28 cellular contexts compared by ENCODE assay signal in genomic region chr19:18577365-18577914, GRCh38. TPM values are rescaled to one million over a fixed set of nuclear protein-coding genes. Genes with fewer than 3 reads are reported as not detected.
DNase-seq lines count a peak whose midpoint lies in the region; ATAC-seq and TF ChIP-seq lines count a peak whose summit lies in the region.
"Had no signal": no experiment of that assay in that cellular context is flagged by ENCODE, and none has a peak within 500 bp of the region (broad histone marks: within the 10 kb centered on the region; RNA-seq: fewer than 3 reads in every experiment).

No MANE protein-coding gene starts in this region.

- H2BK20ac ChIP-seq in H9 (ENCODE audit: low read depth, low read length, poor library complexity, severe bottlenecking), result no peak overlapping the region

- no peak for TF ChIP-seq CTCF in H9 (conservative IDR thresholded peaks at IDR 0.05)
- no peak for TF ChIP-seq CTCF in nephron progenitor cell (IDR thresholded peaks at IDR 0.05)

- peaks cover 2% of the 10 kb centered on the region for H4K20me1 ChIP-seq in H9 (ENCODE audit: control insufficient read depth, insufficient read depth, insufficient read length)

- no peak for DNase-seq in H9
- DNase-seq in nephron progenitor cell, result no peak
- DNase-seq in activated gamma-delta T cell treated with Interleukin-2 at 50 U/mL for 16 hours, result no peak
- DNase-seq: activated CD4-positive, alpha-beta T cell treated with anti-CD3 and anti-CD28 coated beads for 48 hours; activated CD8-positive, alpha-beta memory T cell treated with anti-CD3 and anti-CD28 coated beads for 24 hours; activated naive CD4-positive, alpha-beta T cell; adrenal gland; body of pancreas; cerebellar nuclear complex; dorsolateral prefrontal cortex; hippocampal formation; immature natural killer cell; left colon; NCI-H1694; NCI-H524 treated with DMSO at 0.1 percent for 48 hours; NK-92 treated with Interleukin-12 subunit alpha and Interleukin-12 subunit beta, amount 100 ng/mL, for 24 hours; PC-9; psoas muscle; SHP77; stimulated activated CD4-positive, alpha-beta T cell treated with anti-CD3 and anti-CD28 coated beads, Interleukin-15, amount 100 ng/mL, for 24 hours; stimulated activated naive CD4-positive, alpha-beta T cell had no signal

- H3K36me3 Mint-ChIP-seq in H9 (ENCODE audit: insufficient read depth in 1 of 3, low read depth in 3 of 3), result peaks cover 31 to 57% (median 38%) of the 10 kb centered on the region in 3 experiments
- H3K36me3 Mint-ChIP-seq in nephron progenitor cell (ENCODE audit: low read depth), result peaks cover 40% of the 10 kb centered on the region

- ATAC-seq in HG03280 (IDR thresholded peaks at IDR 0.05; ENCODE audit: unreplicated experiment), result no peak
- ATAC-seq: body of pancreas, left colon, psoas muscle had no signal

- no peak overlapping the region for H2AK5ac ChIP-seq in H9 (ENCODE audit: insufficient read length, low read length)

- no peak overlapping the region for H4K5ac ChIP-seq in H9 (ENCODE audit: insufficient read length, low read depth, low read length)

- WGBS in H9 (ENCODE audit: extremely low coverage, insufficient read length, low lambda C conversion rate), result no CpG with 5 or more reads among the region's 21 CpGs

- H3K79me2 ChIP-seq in H9 (ENCODE audit: insufficient read depth, low read length), result peaks cover 8% of the 10 kb centered on the region; the same call in 1 of the 2 replicates

- H2AFZ ChIP-seq in H9 (ENCODE audit: low read length), result no peak overlapping the region
- H2AFZ ChIP-seq: PC-9 had no signal

- no peak overlapping the region for H4K8ac ChIP-seq in H9 (replicated peaks; ENCODE audit: insufficient read length, low read depth, low read length)

- peaks cover 2% of the 10 kb centered on the region for H3K27me3 Mint-ChIP-seq in H9 (ENCODE audit: low read depth)
- H3K27me3 Mint-ChIP-seq in nephron progenitor cell (ENCODE audit: low read depth, poor library complexity), result peaks cover 11% of the 10 kb centered on the region

- H3K9me3 ChIP-seq in H9 (ENCODE audit: control insufficient read depth, low read depth, low read length), result no peaks in the 10 kb centered on the region
- H3K9me3 ChIP-seq: adrenal gland, body of pancreas, neutrophil, psoas muscle, thoracic aorta had no signal

- H2BK12ac ChIP-seq in H9 (ENCODE audit: insufficient read length, low read depth, low read length), result no peak overlapping the region

- H2BK120ac ChIP-seq in H9 (ENCODE audit: low read depth, low read length, poor library complexity, severe bottlenecking), result no peak overlapping the region

- no peak overlapping the region for H3K18ac ChIP-seq in H9 (ENCODE audit: insufficient read length, low read depth, low read length)

- H3T11ph ChIP-seq in H9 (ENCODE audit: low read length), result no peak overlapping the region

- H3K4me1 ChIP-seq in H9 (ENCODE audit: insufficient read depth, low read length), result peaks cover 8% of the 10 kb centered on the region; the same call in 1 of the 2 replicates

- peaks cover 7% of the 10 kb centered on the region for H3K79me1 ChIP-seq in H9 (ENCODE audit: insufficient read depth, low read depth, low read length, poor library complexity, severe bottlenecking)

- peaks cover 8 to 11% of the 10 kb centered on the region in 2 experiments for H3K4me1 Mint-ChIP-seq in H9
- peaks cover 12% of the 10 kb centered on the region for H3K4me1 Mint-ChIP-seq in nephron progenitor cell

- H3K23ac ChIP-seq in H9 (ENCODE audit: insufficient read length, low read depth, low read length), result no peak overlapping the region

- H2BK15ac ChIP-seq in H9 (ENCODE audit: low read depth, low read length), result no peak overlapping the region

- H3K14ac ChIP-seq in H9 (ENCODE audit: insufficient read depth, low read length), result no peak overlapping the region

- no peaks in the 10 kb centered on the region for H3K9me3 Mint-ChIP-seq in H9
- H3K9me3 Mint-ChIP-seq in nephron progenitor cell, result no peaks in the 10 kb centered on the region
- H3K9me3 Mint-ChIP-seq: immature natural killer cell; T-helper 2 cell treated with Interferon-gamma antibody and Interleukin-4, amounts not matched to agents 5 μg/mL and 100 μg/mL, for 36 hours had no signal

- H3K4me3 Mint-ChIP-seq in H9 (no peak overlapping the region), nephron progenitor cell (no peak overlapping the region)
- H3K4me3 Mint-ChIP-seq: immature natural killer cell; T-helper 2 cell treated with Interferon-gamma antibody and Interleukin-4, amounts not matched to agents 5 μg/mL and 100 μg/mL, for 36 hours had no signal

- no peak overlapping the region for H3K27ac ChIP-seq in H9 (ENCODE audit: insufficient read length, low read depth, low read length)
- H3K27ac ChIP-seq: adrenal gland, body of pancreas, C4-2B, dorsolateral prefrontal cortex, HL-60, neutrophil, PC-9, psoas muscle, thoracic aorta had no signal

- no peak overlapping the region for H3K4me2 ChIP-seq in H9 (ENCODE audit: insufficient read depth, insufficient read length, low read length)
- H3K4me2 ChIP-seq: PC-9 had no signal

- H3K56ac ChIP-seq in H9 (ENCODE audit: insufficient read length, low read depth, low read length), result no peak overlapping the region

- no peak overlapping the region for H3K9ac ChIP-seq in H9 (ENCODE audit: extremely low read depth, insufficient read length, low read length)

- no peak overlapping the region for H4K91ac ChIP-seq in H9 (ENCODE audit: insufficient read length, low read depth, low read length)

- no peaks in the 10 kb centered on the region for H3K27me3 ChIP-seq in H9 (ENCODE audit: insufficient read depth, low read length)
- H3K27me3 ChIP-seq: adrenal gland, body of pancreas, dorsolateral prefrontal cortex, neutrophil had no signal

- H2BK5ac ChIP-seq in H9 (ENCODE audit: insufficient read length, low read length), result no peak overlapping the region

- peak overlapping the region in 2 of 3 experiments; percentile 51 to 91; a peak in 3 of 7 replicates for H3K27ac Mint-ChIP-seq in H9
- peak overlapping the region; percentile 72 for H3K27ac Mint-ChIP-seq in nephron progenitor cell
- H3K27ac Mint-ChIP-seq: T-helper 2 cell treated with Interferon-gamma antibody and Interleukin-4, amounts not matched to agents 5 μg/mL and 100 μg/mL, for 36 hours had no signal

- peaks cover 5% of the 10 kb centered on the region for H3K23me2 ChIP-seq in H9 (ENCODE audit: insufficient read length, low read depth, low read length, poor library complexity, severe bottlenecking)

- H3K4ac ChIP-seq in H9 (ENCODE audit: low read depth, low read length), result no peak overlapping the region

TF ChIP-seq in PFSK-1, 5 proteins besides CTCF, POLR2A, EP300 and RAD21:
- TF ChIP-seq SIN3A (IDR thresholded peaks at IDR 0.05; ENCODE audit: borderline replicate concordance, insufficient read depth, low read length), result no peak
- TF ChIP-seq POLR2AphosphoS5 (IDR thresholded peaks at IDR 0.05; ENCODE audit: low read depth, low read length), result peak; percentile 56; the same call in 1 of the 2 replicates

RNA-seq across cellular contexts. Expression of gene UBA52, which starts 5.8 kb away (rescaled TPM):
- 1,265 and 1,276 TPM in 2 replicates for total RNA-seq in H9 (2021)
- polyA plus RNA-seq in PFSK-1 (2012; ENCODE audit: insufficient read length, low read depth), result 1,954 TPM

RNA-seq across cellular contexts. Expression of gene REX1BD, which starts 11.2 kb away (rescaled TPM):
- 72.3 and 79.0 TPM in 2 replicates for total RNA-seq in H9 (2021)
- polyA plus RNA-seq in PFSK-1 (2012; ENCODE audit: insufficient read length, low read depth), result 155 TPM

RNA-seq across cellular contexts. Expression of gene KXD1, which starts 19.8 kb away (rescaled TPM):
- 138 and 143 TPM in 2 replicates for total RNA-seq in H9 (2021)
- polyA plus RNA-seq in PFSK-1 (2012; ENCODE audit: insufficient read length, low read depth), result 246 TPM

RNA-seq across cellular contexts. Expression of gene CRLF1, which starts 29.2 kb away (rescaled TPM):
- 13.9 and 16.2 TPM in 2 replicates for total RNA-seq in H9 (2021)
- 10.1 TPM for polyA plus RNA-seq in PFSK-1 (2012; ENCODE audit: insufficient read length, low read depth)

RNA-seq across cellular contexts. Expression of gene FKBP8, which starts 34.1 kb away (rescaled TPM):
- total RNA-seq in H9 (2021), result 308 and 310 TPM in 2 replicates
- 563 TPM for polyA plus RNA-seq in PFSK-1 (2012; ENCODE audit: insufficient read length, low read depth)
